In the genomic region with DNA sequence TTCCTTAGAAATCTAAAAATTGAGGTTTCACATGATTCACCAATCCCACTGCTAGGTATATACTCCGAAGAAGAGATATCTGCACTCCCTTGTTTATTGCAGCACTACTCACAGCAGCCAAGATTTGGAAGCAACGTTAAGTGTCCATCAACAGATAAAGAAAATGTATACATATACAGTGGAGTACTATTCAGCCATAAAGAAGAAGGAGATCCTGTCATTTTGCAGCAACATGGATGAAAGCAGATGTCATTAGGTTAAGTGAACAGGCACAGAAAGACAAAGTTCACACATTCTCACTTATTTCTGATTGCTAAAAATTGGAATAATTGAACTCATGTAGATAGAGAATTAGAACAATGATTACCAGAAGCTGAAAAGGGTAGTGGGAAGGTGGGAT, we compare ENCODE assay signal across 26 cellular contexts.
"Had no signal": no experiment of that assay in that cellular context is flagged by ENCODE, and none has a peak within 500 bp of the region (broad histone marks: within the 10 kb centered on the region; RNA-seq: fewer than 3 reads in every experiment).

No MANE protein-coding gene starts in this region.

- FAIRE-seq: colon, endometrium, islet of Langerhans, keratinocyte had no signal

- H3K27ac Mint-ChIP-seq: effector memory CD8-positive, alpha-beta T cell; endodermal cell had no signal

- H3K27me3 ChIP-seq: esophagus squamous epithelium, gastrocnemius medialis, heart right ventricle, left lung had no signal

- H3K27me3 Mint-ChIP-seq: effector memory CD8-positive, alpha-beta T cell; naive thymus-derived CD8-positive, alpha-beta T cell had no signal

- ATAC-seq: effector memory CD8-positive, alpha-beta T cell; esophagus mucosa; gastrocnemius medialis; heart right ventricle; left cardiac atrium; left lung; left ventricle myocardium superior; lower lobe of right lung; naive thymus-derived CD8-positive, alpha-beta T cell had no signal

- H3K4me3 ChIP-seq: coronary artery, esophagus squamous epithelium, gastrocnemius medialis, heart right ventricle, left lung, lower lobe of right lung had no signal

- DNase-seq: effector CD8-positive, alpha-beta T cell; effector memory CD8-positive, alpha-beta T cell; endodermal cell; erythroblast; esophagus squamous epithelium; foreskin fibroblast; foreskin melanocyte; gastrocnemius medialis; glutamatergic neuron; head of caudate nucleus; heart right ventricle; hippocampal formation; left cardiac atrium; left lung; left ventricle myocardium superior; lower lobe of right lung; mesendoderm; midbrain; naive thymus-derived CD8-positive, alpha-beta T cell had no signal

- H3K4me3 Mint-ChIP-seq: effector memory CD8-positive, alpha-beta T cell; endodermal cell; naive thymus-derived CD8-positive, alpha-beta T cell had no signal

- H3K9me3 Mint-ChIP-seq: effector memory CD8-positive, alpha-beta T cell had no signal

- H3K36me3 ChIP-seq: esophagus squamous epithelium, gastrocnemius medialis, left lung, lower lobe of right lung had no signal

- H3K4me1 ChIP-seq: left lung, lower lobe of right lung had no signal

- H3K4me1 Mint-ChIP-seq: endodermal cell had no signal

- H3K9me3 ChIP-seq: esophagus squamous epithelium, gastrocnemius medialis, left lung, lower lobe of right lung had no signal

- H3K27ac ChIP-seq: coronary artery, epithelial cell of prostate, esophagus squamous epithelium, gastrocnemius medialis, heart right ventricle, left lung, lower lobe of right lung had no signal
